Comparison of ENCODE assay signal across 8 cellular contexts in the genomic region with DNA sequence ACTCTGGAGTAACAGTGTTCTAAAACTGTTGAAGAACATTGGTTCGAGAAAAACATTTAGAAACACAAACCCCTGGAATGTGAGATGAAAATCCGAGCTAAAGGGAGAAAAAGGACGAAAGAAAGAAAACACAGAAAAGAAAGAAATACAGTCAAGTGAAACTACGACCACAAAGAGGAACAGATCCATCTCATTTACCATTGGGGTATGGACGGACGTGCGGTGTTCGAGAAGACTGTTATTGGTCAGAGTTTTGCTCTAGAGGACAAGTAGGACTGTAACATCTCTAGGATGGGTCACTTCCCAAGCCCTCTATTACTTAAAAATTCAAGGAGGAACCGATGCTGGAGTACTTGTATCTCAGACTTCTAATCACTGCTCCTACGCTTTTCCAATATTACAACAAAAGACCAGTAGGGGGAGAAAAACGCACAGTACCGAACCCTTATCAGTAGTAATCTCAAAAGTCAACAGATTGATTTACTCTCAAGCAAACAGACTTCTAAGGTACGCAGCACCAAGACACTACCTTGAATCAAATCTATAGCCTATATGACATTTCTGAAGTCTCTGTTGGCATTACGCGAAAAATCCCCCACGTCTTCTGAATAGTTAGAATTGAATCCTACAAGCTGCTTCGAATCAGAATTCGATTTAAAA. TPM values are rescaled to one million over a fixed set of nuclear protein-coding genes. Genes with fewer than 3 reads are reported as not detected.
DNase-seq lines count a peak whose midpoint lies in the region; ATAC-seq, FAIRE-seq and TF ChIP-seq lines count a peak whose summit lies in the region.

No MANE protein-coding gene starts in this region.

- no peak overlapping the region for H2BK20ac ChIP-seq in H1 (ENCODE audit: low read length)

- peak; percentile 74 for TF ChIP-seq CTCF in AG04450 (IDR thresholded peaks at IDR 0.05; ENCODE audit: low read depth, low read length)
- TF ChIP-seq CTCF in GM10248 (IDR thresholded peaks at IDR 0.05; ENCODE audit: control extremely low read depth, extremely low read depth, low read depth, missing control alignments), result peak; percentile 54
- TF ChIP-seq CTCF in H1 (IDR thresholded peaks at IDR 0.05; ENCODE audit: control extremely low read depth in 1 of 3, insufficient read depth in 1 of 3, low read depth in 1 of 3, low read length in 3 of 3), result peak in 2 of 3 experiments; percentile 32 to 47; a peak in 2 of 4 replicates
- peak; percentile 81 for TF ChIP-seq CTCF in type B pancreatic cell (conservative IDR thresholded peaks at IDR 0.05)

- H4K91ac ChIP-seq in H1 (replicated peaks; ENCODE audit: insufficient read length, low read length), result no peak overlapping the region

- TF ChIP-seq POLR2A in H1 (IDR thresholded peaks at IDR 0.05; ENCODE audit: control extremely low read depth in 1 of 2, low read depth in 2 of 2, low read length in 2 of 2), result no peak

- H3K14ac ChIP-seq in H1 (ENCODE audit: insufficient read length), result no peak overlapping the region

- DNase-seq in AG04450 (ENCODE audit: low read depth, low spot score) (no peak), GM10248 (ENCODE audit: extremely low spot score) (peak; percentile 60), NCI-H128 (lab: John Stamatoyannopoulos, UW; ENCODE audit: unreplicated experiment) (peak; percentile 24), SKM-1 treated with dmso at 0.1 percent for 144 hours (lab: John Stamatoyannopoulos, UW; ENCODE audit: unreplicated experiment) (peak; percentile 72), H1 (ENCODE audit: low read depth in 1 of 2, low spot score in 2 of 2) (no peak), lung microvascular endothelial cell (ENCODE audit: low read depth in 2 of 2) (peak; percentile 71 to 80), type B pancreatic cell (ENCODE audit: extremely low spot score, unreplicated experiment) (no peak)

- H3K27me3 Mint-ChIP-seq in type B pancreatic cell, result no peaks in the 10 kb centered on the region

- no peak overlapping the region for H3K4me3 Mint-ChIP-seq in type B pancreatic cell

- no peak overlapping the region for H3K56ac ChIP-seq in H1 (replicated peaks; ENCODE audit: insufficient read length, low read depth, low read length)

- H2AFZ ChIP-seq in H1 (ENCODE audit: low read length), result peak overlapping the region; percentile 100

- H3K4me1 Mint-ChIP-seq in type B pancreatic cell (ENCODE audit: unreplicated experiment), result peaks cover 18% of the 10 kb centered on the region

- peaks cover 5% of the 10 kb centered on the region for H3K23me2 ChIP-seq in H1 (ENCODE audit: low read depth, low read length)

- H2BK120ac ChIP-seq in H1 (replicated peaks; ENCODE audit: low read depth, low read length), result no peak overlapping the region

- H3K9me3 Mint-ChIP-seq in type B pancreatic cell, result no peaks in the 10 kb centered on the region

- H3K27me3 ChIP-seq in AG04450 (ENCODE audit: control insufficient read depth, insufficient read depth, low read length), result no peaks in the 10 kb centered on the region
- no peaks in the 10 kb centered on the region for H3K27me3 ChIP-seq in H1 (replicated peaks in 1 of 4; ENCODE audit: control insufficient read depth in 3 of 4, extremely low read depth in 1 of 4, insufficient read depth in 3 of 4, low read length in 3 of 4)

- H4K20me1 ChIP-seq in H1 (replicated peaks in 1 of 2; ENCODE audit: control insufficient read depth in 1 of 2, insufficient read depth in 2 of 2, low read length in 2 of 2), result no peaks in the 10 kb centered on the region

- H3K36me3 Mint-ChIP-seq in type B pancreatic cell, result no peaks in the 10 kb centered on the region

- no peak overlapping the region for H4K5ac ChIP-seq in H1 (ENCODE audit: insufficient read length, low read depth, low read length)

- H4K8ac ChIP-seq in H1 (ENCODE audit: extremely low read depth, insufficient read depth, low read length), result no peak overlapping the region

- no peak overlapping the region for H3K18ac ChIP-seq in H1 (ENCODE audit: extremely low read depth, low read length)

- H2AK5ac ChIP-seq in H1 (ENCODE audit: low read depth, low read length), result no peak overlapping the region

- H3K79me2 ChIP-seq in H1 (ENCODE audit: control insufficient read depth in 1 of 2, insufficient read depth in 2 of 2, low read length in 2 of 2), result peaks cover 3 to 30% of the 10 kb centered on the region in 2 experiments

- no peaks in the 10 kb centered on the region for H3K4me1 ChIP-seq in H1 (replicated peaks in 1 of 4; ENCODE audit: control insufficient read depth in 3 of 4, insufficient read depth in 4 of 4, low read length in 3 of 4)

- no peak overlapping the region for H2BK15ac ChIP-seq in H1 (ENCODE audit: low read length)

- H3K23ac ChIP-seq in H1 (ENCODE audit: insufficient read length), result no peak overlapping the region

- H3K4me2 ChIP-seq in H1 (ENCODE audit: insufficient read depth in 1 of 2, low read depth in 2 of 2, low read length in 2 of 2), result peak overlapping the region; percentile 76 to 77

- peak; percentile 52 to 54 for TF ChIP-seq RAD21 in H1 (IDR thresholded peaks at IDR 0.05 in 1 of 2, conservative IDR thresholded peaks at IDR 0.05 in 1 of 2; ENCODE audit: low read depth in 2 of 2, low read length in 2 of 2)

- 17% methylated on average over 18 of the region's 18 CpGs; no CpG with 5 or more reads in 1 of the 2 experiments for WGBS in H1 (ENCODE audit: extremely low coverage in 1 of 2, insufficient coverage in 1 of 2, insufficient read length in 1 of 2, insufficient replicate concordance in 2 of 2, low coverage in 1 of 2, low lambda C conversion rate in 2 of 2, missing lambda C conversion rate in 1 of 2), 2 experiments

- POLR2A ChIA-PET in AG04450 (lab: Yijun Ruan, JAX) (interaction anchor here (0.7 kb wide), 1 partner anchor 102 kb away, joined by 4 read pairs; no protein-coding TSS in a partner anchor), GM10248 (lab: Yijun Ruan, JAX) (no interaction called here), H1 (lab: Charles Lee; ENCODE audit: partially characterized antibody) (no interaction called here)

- TF ChIP-seq EP300 in H1 (IDR thresholded peaks at IDR 0.05; ENCODE audit: borderline replicate concordance in 1 of 2, low read depth in 2 of 2, low read length in 2 of 2), result no peak

- H2BK12ac ChIP-seq in H1 (ENCODE audit: low read depth, low read length), result no peak overlapping the region

- ATAC-seq in HG02798 (IDR thresholded peaks at IDR 0.05; ENCODE audit: poor library complexity, unreplicated experiment), result peak; percentile 22

- H3K4me3 ChIP-seq in AG04450 (ENCODE audit: low read depth, low read length) (peak overlapping the region; percentile 78), H1 (ENCODE audit: extremely low read depth in 1 of 4, insufficient read depth in 2 of 4, low read depth in 3 of 4, low read length in 4 of 4) (peak overlapping the region; percentile 89 to 94 (median 92))

- no peaks in the 10 kb centered on the region for H3K36me3 ChIP-seq in H1 (ENCODE audit: control insufficient read depth in 2 of 4, insufficient read depth in 4 of 4, low read length in 3 of 4)

- H3K79me1 ChIP-seq in H1 (ENCODE audit: low read depth, low read length), result peaks cover 3% of the 10 kb centered on the region

- no peaks in the 10 kb centered on the region for H3K9me3 ChIP-seq in AG04450 (ENCODE audit: control insufficient read depth, insufficient read depth, low read length)
- no peaks in the 10 kb centered on the region for H3K9me3 ChIP-seq in H1 (ENCODE audit: insufficient read depth in 2 of 2, low read depth in 1 of 2, low read length in 1 of 2)

- H3K9ac ChIP-seq in H1 (replicated peaks in 1 of 4; ENCODE audit: extremely low read depth in 1 of 4, low read depth in 3 of 4, low read length in 3 of 4), result peak overlapping the region in 1 of 4 experiments; percentile 13; a peak in 1 of 7 replicates

- peak; percentile 62 for FAIRE-seq in H1 (lab: Jason Lieb, UNC)

- peak overlapping the region; percentile 66 for H3K4ac ChIP-seq in H1 (replicated peaks; ENCODE audit: insufficient read length, low read depth, low read length)

- H2BK5ac ChIP-seq in H1 (ENCODE audit: low read depth, low read length), result no peak overlapping the region

- H3K27ac ChIP-seq in AG04450 (ENCODE audit: low read depth, low read length) (no peak overlapping the region), H1 (ENCODE audit: low read depth, low read length) (no peak overlapping the region)

- no peak overlapping the region for H3K27ac Mint-ChIP-seq in type B pancreatic cell

- CTCF ChIA-PET in AG04450 (lab: Charles Lee), result interaction anchor here (0.6 to 5.6 kb wide), 28 partner anchors 12 to 177 kb away, joined by 3 to 33 read pairs (median 4); no protein-coding TSS in a partner anchor
- CTCF ChIA-PET in GM10248 (lab: Yijun Ruan, JAX), result interaction anchor here (1.0 to 3.4 kb wide), 6 partner anchors 10 to 64 kb away, joined by 3 to 13 read pairs (median 6); no protein-coding TSS in a partner anchor
- CTCF ChIA-PET in H1 (lab: Charles Lee; ENCODE audit: partially characterized antibody), result interaction anchor here (0.6 to 5.2 kb wide), 17 partner anchors 10 to 173 kb away, joined by 3 to 30 read pairs (median 3); no protein-coding TSS in a partner anchor

TF ChIP-seq in H1, 55 proteins besides CTCF, POLR2A, EP300 and RAD21 (continues in another document):
- TF ChIP-seq TEAD4 (IDR thresholded peaks at IDR 0.05; ENCODE audit: low read depth, low read length) (no peak), CBX8 (IDR thresholded peaks at IDR 0.05; ENCODE audit: borderline replicate concordance, low read depth, low read length) (no peak), NRF1 (IDR thresholded peaks at IDR 0.05; ENCODE audit: low read depth, low read length) (no peak), KDM5A (IDR thresholded peaks at IDR 0.05; ENCODE audit: low read length) (no peak), SUZ12 (IDR thresholded peaks at IDR 0.05; ENCODE audit: low read length) (no peak), CBX5 (IDR thresholded peaks at IDR 0.05; ENCODE audit: low read depth, low read length) (no peak), RBBP5 (IDR thresholded peaks at IDR 0.05; ENCODE audit: borderline replicate concordance, low read depth, low read length) (no peak), POU5F1 (IDR thresholded peaks at IDR 0.05; ENCODE audit: low read depth, low read length) (no peak), SP2 (IDR thresholded peaks at IDR 0.05; ENCODE audit: low read length) (no peak), SP1 (IDR thresholded peaks at IDR 0.05; ENCODE audit: low read depth, low read length) (no peak)

RNA-seq across cellular contexts. Expression of a gene that starts 1.1 kb away (rescaled TPM):
- polyA plus RNA-seq in AG04450 (2011; rRNA removed), result 13.9 and 21.4 TPM in 2 replicates
- polyA minus RNA-seq in AG04450 (2011; rRNA and poly(A)+ RNA removed), result 14.9 and 28.4 TPM in 2 replicates
- total RNA-seq in H1 (2021; fragmentation: NEBNext Ultra II Directional; extraction: Animal tissue kit (Norgen Biotek cat#: 25700)), result 11.3 and 14.1 TPM in 2 replicates
- 1.6 and 4.8 TPM in 2 replicates for polyA plus RNA-seq in H1 (2011; rRNA removed)
- 2.1 TPM for polyA plus RNA-seq in H1 (2011; cell fraction: cytosol; rRNA removed)
- polyA plus RNA-seq in H1 (2011; cell fraction: nucleus; rRNA removed), result 1.2 TPM
- polyA plus RNA-seq in H1 (2012, experiment 1 of 2), result 3.1 to 9.4 TPM (median 4.4 TPM) in 4 replicates
- polyA plus RNA-seq in H1 (2012, experiment 2 of 2), result 0.16 TPM
- 3.7 TPM for polyA plus RNA-seq in H1 (2013, experiment 1 of 2)
- 3.9 TPM for polyA plus RNA-seq in H1 (2013, experiment 2 of 2)
- 7.8 and 12.4 TPM in 2 replicates for polyA minus RNA-seq in H1 (2011; rRNA and poly(A)+ RNA removed)
- polyA minus RNA-seq in H1 (2011; cell fraction: cytosol; rRNA and poly(A)+ RNA removed), result 6.5 TPM
- 15.5 TPM for polyA minus RNA-seq in H1 (2011; cell fraction: nucleus; rRNA and poly(A)+ RNA removed)
- total RNA-seq in lung microvascular endothelial cell, result 18.7 and 23.2 TPM in 2 replicates
- total RNA-seq in type B pancreatic cell (ENCODE audit: low replicate concordance), result 16.0 and 17.6 TPM in 2 replicates

Comparison
In these comparisons a context has a peak if more than half of its experiments do, and no peak if none do; other contexts are left out.
1. DNase-seq: peak in GM10248 (single experiment), NCI-H128 (single experiment), SKM-1 treated with dmso at 0.1 percent for 144 hours (single experiment) and lung microvascular endothelial cell (2 of 2); none in AG04450 (single experiment), H1 (0 of 2) and type B pancreatic cell (single experiment).
2. Peak in every context shown above with its lines, with median percentiles within 50 percentile points of each other: CTCF ChIP-seq.